ENCODE assay signal across 23 cellular contexts in genomic region chr14:99832326-99832725, GRCh38. TPM values are rescaled to one million over a fixed set of nuclear protein-coding genes. Genes with fewer than 3 reads are reported as not detected.
"Had no signal": no experiment of that assay in that cellular context is flagged by ENCODE, and none has a peak within 500 bp of the region (broad histone marks: within the 10 kb centered on the region; RNA-seq: fewer than 3 reads in every experiment).

No MANE protein-coding gene starts in this region.

- H3K4me1 Mint-ChIP-seq: T-cell had no signal

- H3K27ac ChIP-seq: RWPE1 had no signal

- H3K9me3 Mint-ChIP-seq: T-cell had no signal

- H3K9me3 ChIP-seq: SK-N-SH had no signal

- H3K4me2 ChIP-seq: SK-N-SH had no signal

- H3K9me2 ChIP-seq: SK-N-SH had no signal

- DNase-seq: KBM-7, MV-4-11, NCI-H1048, NCI-H1105, NCI-H1417, NCI-H1436 treated with DMSO at 0.1 percent for 48 hours, NCI-H1694, NCI-H187 treated with DMSO at 0.1 percent for 48 hours, NCI-H2029 treated with DMSO at 0.1 percent for 48 hours, NCI-H2171 treated with DMSO at 0.1 percent for 48 hours, NCI-H345, NCI-H524, NCI-H526 treated with DMSO at 0.1 percent for 48 hours, NCI-H748 treated with DMSO at 0.1 percent for 48 hours, PC-3, SHP77, SK-N-SH, SW 1271, T-cell had no signal

- H3K4me3 Mint-ChIP-seq: T-cell had no signal

- H3K27ac Mint-ChIP-seq: T-cell had no signal

- H3K36me3 Mint-ChIP-seq: T-cell had no signal

- ATAC-seq: Panc1, PC-3, T-cell had no signal

RNA-seq across cellular contexts. Expression of gene EML1, which starts 39.1 kb away (rescaled TPM):
- total RNA-seq: HT-29, OCI-LY7 had no signal
